In genomic region chr17:43598359-43599045, GRCh38 we compare ENCODE assay signal across 29 cellular contexts. TPM values are rescaled to one million over a fixed set of nuclear protein-coding genes. Genes with fewer than 3 reads are reported as not detected.
"Had no signal": no experiment of that assay in that cellular context is flagged by ENCODE, and none has a peak within 500 bp of the region (broad histone marks: within the 10 kb centered on the region; RNA-seq: fewer than 3 reads in every experiment).

No MANE protein-coding gene starts in this region.

- H3K4me1 Mint-ChIP-seq: activated CD8-positive, alpha-beta memory T cell treated with anti-CD3 and anti-CD28 coated beads, Interleukin-2, amount 10 ng/mL, durations not matched to agents 7 days and 5 days; natural killer cell had no signal

- FAIRE-seq: islet of Langerhans, pancreas, small intestine had no signal

- ATAC-seq: activated CD4-positive, CD25-positive, alpha-beta regulatory T cell treated with anti-CD3 and anti-CD28 coated beads, Interleukin-2, amount 50 U/mL, for 24 hours; activated CD8-positive, alpha-beta memory T cell treated with anti-CD3 and anti-CD28 coated beads, Interleukin-2, amount 10 ng/mL, durations not matched to agents 7 days and 5 days; activated naive CD4-positive, alpha-beta T cell treated with anti-CD3 and anti-CD28 coated beads, Interleukin-2, amount 50 U/mL, for 72 hours; effector memory CD8-positive, alpha-beta T cell; gastrocnemius medialis; natural killer cell; psoas muscle; right cardiac atrium; T-helper 17 cell; upper lobe of right lung had no signal

- H3K4me1 ChIP-seq: pancreas, testis, upper lobe of right lung had no signal

- H3K27me3 ChIP-seq: brain microvascular endothelial cell, esophagus squamous epithelium, gastrocnemius medialis, pancreas, testis, upper lobe of right lung had no signal

- H3K9me3 Mint-ChIP-seq: activated CD4-positive, alpha-beta memory T cell treated with anti-CD3 and anti-CD28 coated beads, Interleukin-2, amount 10 ng/mL, durations not matched to agents 7 days and 5 days; activated CD4-positive, alpha-beta T cell treated with anti-CD3 and anti-CD28 coated beads, Interleukin-2, amount 10 ng/mL, durations not matched to agents 24 days and 14 days; activated naive CD4-positive, alpha-beta T cell treated with anti-CD3 and anti-CD28 coated beads, Interleukin-2, amount 50 U/mL, for 72 hours; effector memory CD8-positive, alpha-beta T cell; memory B cell; natural killer cell had no signal

- DNase-seq: activated CD4-positive, alpha-beta memory T cell treated with anti-CD3 and anti-CD28 coated beads, Interleukin-2, amount 10 ng/mL, durations not matched to agents 7 days and 5 days; activated CD4-positive, alpha-beta T cell treated with anti-CD3 and anti-CD28 coated beads, Interleukin-2, amount 10 ng/mL, durations not matched to agents 24 days and 14 days; activated CD8-positive, alpha-beta memory T cell treated with anti-CD3 and anti-CD28 coated beads, Interleukin-2, amount 10 ng/mL, durations not matched to agents 7 days and 5 days; activated gamma-delta T cell treated with Interleukin-2 at 50 U/mL for 16 hours; activated T-cell treated with anti-CD3 and anti-CD28 coated beads for 4 hours; aorta; brain microvascular endothelial cell; caudate nucleus; effector memory CD8-positive, alpha-beta T cell; esophagus squamous epithelium; gastrocnemius medialis; hypothalamus; natural killer cell; pancreas; psoas muscle; right cardiac atrium; small intestine; stimulated activated CD4-positive, alpha-beta T cell treated with anti-CD3 and anti-CD28 coated beads, Interleukin-15, amount 100 ng/mL, for 24 hours; stimulated activated CD8-positive, alpha-beta memory T cell treated with anti-CD3 and anti-CD28 coated beads, Interleukin-4, amount 100 ng/mL, for 48 hours; stimulated activated naive CD4-positive, alpha-beta T cell; SW 1271; T-helper 17 cell; testis; upper lobe of right lung had no signal

- H3K36me3 ChIP-seq: brain microvascular endothelial cell, esophagus squamous epithelium, gastrocnemius medialis, pancreas, upper lobe of right lung had no signal

- H3K4me3 Mint-ChIP-seq: activated CD4-positive, alpha-beta memory T cell treated with anti-CD3 and anti-CD28 coated beads, Interleukin-2, amount 10 ng/mL, durations not matched to agents 7 days and 5 days; activated CD4-positive, alpha-beta T cell treated with anti-CD3 and anti-CD28 coated beads, Interleukin-2, amount 10 ng/mL, durations not matched to agents 24 days and 14 days; activated CD8-positive, alpha-beta memory T cell treated with anti-CD3 and anti-CD28 coated beads, Interleukin-2, amount 10 ng/mL, durations not matched to agents 7 days and 5 days; effector memory CD8-positive, alpha-beta T cell; memory B cell; natural killer cell; T-helper 17 cell had no signal

- H3K27ac ChIP-seq: brain microvascular endothelial cell, gastrocnemius medialis, pancreas, psoas muscle, SK-N-MC, testis, upper lobe of right lung had no signal

- H3K27ac Mint-ChIP-seq: activated CD4-positive, alpha-beta memory T cell treated with anti-CD3 and anti-CD28 coated beads, Interleukin-2, amount 10 ng/mL, durations not matched to agents 7 days and 5 days; activated CD4-positive, alpha-beta T cell treated with anti-CD3 and anti-CD28 coated beads, Interleukin-2, amount 10 ng/mL, durations not matched to agents 24 days and 14 days; activated CD8-positive, alpha-beta memory T cell treated with anti-CD3 and anti-CD28 coated beads, Interleukin-2, amount 10 ng/mL, durations not matched to agents 7 days and 5 days; memory B cell; natural killer cell; T-helper 17 cell had no signal

- H3K9me3 ChIP-seq: esophagus squamous epithelium, gastrocnemius medialis, pancreas, psoas muscle, testis, upper lobe of right lung had no signal

- H3K4me3 ChIP-seq: esophagus squamous epithelium, gastrocnemius medialis, pancreas, psoas muscle, SK-N-MC, testis, upper lobe of right lung had no signal

- H3K36me3 Mint-ChIP-seq: activated CD8-positive, alpha-beta memory T cell treated with anti-CD3 and anti-CD28 coated beads, Interleukin-2, amount 10 ng/mL, durations not matched to agents 7 days and 5 days; activated naive CD4-positive, alpha-beta T cell treated with anti-CD3 and anti-CD28 coated beads, Interleukin-2, amount 50 U/mL, for 72 hours; natural killer cell had no signal

RNA-seq across cellular contexts. Expression of gene ETV4, which starts 52.4 kb away (rescaled TPM):
- total RNA-seq: natural killer cell, T-helper 17 cell had no signal
